Comparison of ENCODE assay signal across 16 cellular contexts in genomic region chr9:132479733-132480132, GRCh38.
A peak's percentile ranks its signal among the peaks of the same experiment; 100 is the strongest.
DNase-seq lines count a peak whose midpoint lies in the region; ATAC-seq and TF ChIP-seq lines count a peak whose summit lies in the region.
"Had no signal": no experiment of that assay in that cellular context is flagged by ENCODE, and none has a peak within 500 bp of the region (broad histone marks: within the 10 kb centered on the region; RNA-seq: fewer than 3 reads in every experiment).

No MANE protein-coding gene starts in this region.

- H4K12ac ChIP-seq in trophoblast cell (ENCODE audit: low read depth, low read length) = no peak overlapping the region

- ATAC-seq in GM21360 (IDR thresholded peaks at IDR 0.05; ENCODE audit: unreplicated experiment) = no peak
- ATAC-seq: CD8-positive, alpha-beta T cell had no signal

- no CpG with 5 or more reads among the region's 10 CpGs for WGBS in neuronal stem cell (ENCODE audit: extremely low coverage in 2 of 2, insufficient read length in 2 of 2, insufficient replicate concordance in 1 of 2), 2 donors
- WGBS in trophoblast cell (ENCODE audit: extremely low coverage, insufficient coverage, insufficient read length) = no CpG with 5 or more reads among the region's 10 CpGs

- H3K4me2 ChIP-seq in BLaER1 (peak overlapping the region; percentile 78), neuronal stem cell (ENCODE audit: insufficient read depth, low read length, poor library complexity, severe bottlenecking) (no peak overlapping the region), trophoblast cell (ENCODE audit: low read length) (no peak overlapping the region)
- H3K4me2 ChIP-seq in BLaER1 treated with 17β-estradiol and CSF1 and Interleukin-3, amounts not matched to agents 10 nM and 100 nM = peak overlapping the region in 9 of 11 experiments; percentile 12 to 82 (median 66); a peak in 17 of 22 replicates

- H2BK5ac ChIP-seq in neuronal stem cell (ENCODE audit: low read length) (no peak overlapping the region), trophoblast cell (ENCODE audit: low read depth, low read length, poor library complexity) (no peak overlapping the region)

- H2BK120ac ChIP-seq in neuronal stem cell (ENCODE audit: low read depth, low read length) (no peak overlapping the region), trophoblast cell (ENCODE audit: insufficient read depth, low read length, poor library complexity) (no peak overlapping the region)

- H3K27me3 ChIP-seq in BLaER1 (no peaks in the 10 kb centered on the region; the same call in 1 of the 2 replicates), neuronal stem cell (ENCODE audit: control insufficient read depth in 3 of 3, insufficient read depth in 3 of 3, low read depth in 1 of 3, low read length in 3 of 3) (no peaks in the 10 kb centered on the region), trophoblast cell (ENCODE audit: insufficient read depth, low read length) (no peaks in the 10 kb centered on the region), A673 (replicated peaks; ENCODE audit: insufficient read depth, low read depth, low read length, poor library complexity) (peaks cover 74% of the 10 kb centered on the region)
- H3K27me3 ChIP-seq in BLaER1 treated with 17β-estradiol and CSF1 and Interleukin-3, amounts not matched to agents 10 nM and 100 nM = peaks cover 0 to 12% (median 0%) of the 10 kb centered on the region in 11 experiments; a peak in 5 of 22 replicates

- POLR2A ChIA-PET in A673 (lab: Charles Lee; ENCODE audit: low non-redundant PET) = no interaction called here

- H4K20me1 ChIP-seq in BLaER1 = no peaks in the 10 kb centered on the region
- no peaks in the 10 kb centered on the region for H4K20me1 ChIP-seq in BLaER1 treated with 17β-estradiol and CSF1 and Interleukin-3, amounts not matched to agents 10 nM and 100 nM

- CTCF ChIA-PET in A673 (lab: Charles Lee) = no interaction called here

- intact Hi-C loops in A673 (cut with micrococcal nuclease; ENCODE audit: unreplicated experiment) = no loop called here

- H3K9ac ChIP-seq in BLaER1 (no peak overlapping the region), neuronal stem cell (ENCODE audit: low read depth, low read length, poor library complexity) (no peak overlapping the region), trophoblast cell (ENCODE audit: low read length) (no peak overlapping the region)
- no peak overlapping the region for H3K9ac ChIP-seq in BLaER1 treated with 17β-estradiol and CSF1 and Interleukin-3, amounts not matched to agents 10 nM and 100 nM

- H2AFZ ChIP-seq in neuronal stem cell (ENCODE audit: low read length) (no peak overlapping the region), trophoblast cell (ENCODE audit: insufficient read depth, low read length, poor library complexity) (no peak overlapping the region)

- no peaks in the 10 kb centered on the region for H3K36me3 ChIP-seq in BLaER1
- H3K36me3 ChIP-seq in BLaER1 treated with 17β-estradiol and CSF1 and Interleukin-3, amounts not matched to agents 10 nM and 100 nM = no peaks in the 10 kb centered on the region
- H3K36me3 ChIP-seq in neuronal stem cell (replicated peaks in 1 of 2; ENCODE audit: control insufficient read depth in 2 of 2, insufficient read depth in 2 of 2, low read length in 2 of 2) = no peaks in the 10 kb centered on the region
- no peaks in the 10 kb centered on the region for H3K36me3 ChIP-seq in trophoblast cell (ENCODE audit: control insufficient read depth in 1 of 2, insufficient read depth in 2 of 2, low read length in 2 of 2)
- no peaks in the 10 kb centered on the region for H3K36me3 ChIP-seq in A673 (ENCODE audit: insufficient read depth, low read length, poor library complexity, severe bottlenecking)

- BruUV-seq in A673 (replicated peaks; lab: Mats Ljungman, UMichigan) = no TSS peak

- H3K79me1 ChIP-seq in neuronal stem cell (ENCODE audit: low read depth, low read length) (no peaks in the 10 kb centered on the region), trophoblast cell (ENCODE audit: low read length) (no peaks in the 10 kb centered on the region)

- H3K14ac ChIP-seq in neuronal stem cell (ENCODE audit: low read length) (no peak overlapping the region), trophoblast cell (ENCODE audit: low read length) (no peak overlapping the region)

- DNase-seq in neuronal stem cell (ENCODE audit: low spot score) = no peak
- no peak for DNase-seq in trophoblast cell
- no peak for DNase-seq in GM19240 (ENCODE audit: insufficient read length, low spot score)
- DNase-seq in A673 (ENCODE audit: low spot score) = no peak
- DNase-seq: 8988T; AML-193; Caco-2; Calu3; CD4-positive, alpha-beta T cell; CD8-positive, alpha-beta T cell; DMS79 treated with DMSO at 0.1 percent for 48 hours; GF-D8 had no signal

- H4K8ac ChIP-seq in neuronal stem cell (ENCODE audit: low read depth, low read length) = no peak overlapping the region
- no peak overlapping the region for H4K8ac ChIP-seq in trophoblast cell (ENCODE audit: low read depth, low read length)

- no peak overlapping the region for H3K4ac ChIP-seq in neuronal stem cell (ENCODE audit: low read length)
- no peak overlapping the region for H3K4ac ChIP-seq in trophoblast cell (ENCODE audit: low read depth, low read length)

- H2AK5ac ChIP-seq in neuronal stem cell (ENCODE audit: low read depth, low read length) = no peak overlapping the region
- H2AK5ac ChIP-seq in trophoblast cell (ENCODE audit: low read length) = no peak overlapping the region

- no peak overlapping the region for H2BK12ac ChIP-seq in neuronal stem cell (ENCODE audit: low read length)
- H2BK12ac ChIP-seq in trophoblast cell (ENCODE audit: low read length) = no peak overlapping the region

- no peak overlapping the region for H2BK15ac ChIP-seq in neuronal stem cell (ENCODE audit: low read length)

- peak overlapping the region; percentile 41 for H3K18ac ChIP-seq in neuronal stem cell (ENCODE audit: low read length)
- H3K18ac ChIP-seq in trophoblast cell (ENCODE audit: low read length) = no peak overlapping the region

- no peak overlapping the region for H3K27ac ChIP-seq in BLaER1
- no peak overlapping the region for H3K27ac ChIP-seq in BLaER1 treated with 17β-estradiol and CSF1 and Interleukin-3, amounts not matched to agents 10 nM and 100 nM
- H3K27ac ChIP-seq in neuronal stem cell (replicated peaks; ENCODE audit: low read length) = no peak overlapping the region
- H3K27ac ChIP-seq in trophoblast cell (ENCODE audit: low read depth, low read length) = no peak overlapping the region
- H3K27ac ChIP-seq in A673 (ENCODE audit: low read depth, low read length, poor library complexity, severe bottlenecking) = no peak overlapping the region
- H3K27ac ChIP-seq: C4-2B had no signal

- no peak overlapping the region for H4K91ac ChIP-seq in neuronal stem cell (ENCODE audit: low read depth, low read length, poor library complexity)
- no peak overlapping the region for H4K91ac ChIP-seq in trophoblast cell (ENCODE audit: low read depth, low read length)

- H3K23ac ChIP-seq in neuronal stem cell (ENCODE audit: low read depth, low read length, poor library complexity) (no peak overlapping the region), trophoblast cell (ENCODE audit: low read length) (no peak overlapping the region)

- no peaks in the 10 kb centered on the region for H3K79me2 ChIP-seq in trophoblast cell (ENCODE audit: control insufficient read depth, insufficient read depth, low read length, poor library complexity)

- H3K9me3 ChIP-seq in BLaER1 = no peaks in the 10 kb centered on the region
- H3K9me3 ChIP-seq in BLaER1 treated with 17β-estradiol and CSF1 and Interleukin-3, amounts not matched to agents 10 nM and 100 nM (replicated peaks in 1 of 11) = no peaks in the 10 kb centered on the region
- H3K9me3 ChIP-seq in neuronal stem cell (replicated peaks in 1 of 2; ENCODE audit: control insufficient read depth in 2 of 2, insufficient read depth in 1 of 2, low read depth in 1 of 2, low read length in 2 of 2) = no peaks in the 10 kb centered on the region
- peaks cover 4% of the 10 kb centered on the region for H3K9me3 ChIP-seq in trophoblast cell (ENCODE audit: insufficient read depth, low read depth, low read length)
- H3K9me3 ChIP-seq in A673 (ENCODE audit: low read depth, low read length, poor library complexity, severe bottlenecking) = no peaks in the 10 kb centered on the region
- H3K9me3 ChIP-seq: Caco-2 had no signal

- H3K4me3 ChIP-seq in BLaER1 (no peak overlapping the region), neuronal stem cell (ENCODE audit: low read length in 2 of 2) (no peak overlapping the region), trophoblast cell (ENCODE audit: low read depth, low read length) (peak overlapping the region; percentile 48), A673 (ENCODE audit: low read depth, low read length, poor library complexity, severe bottlenecking) (no peak overlapping the region)
- H3K4me3 ChIP-seq in BLaER1 treated with 17β-estradiol and CSF1 and Interleukin-3, amounts not matched to agents 10 nM and 100 nM = no peak overlapping the region

- TF ChIP-seq CTCF in A673 (conservative IDR thresholded peaks at IDR 0.05; ENCODE audit: low read depth, low read length) = no peak

- H3K4me1 ChIP-seq in BLaER1 (peaks cover 67% of the 10 kb centered on the region), neuronal stem cell (ENCODE audit: control insufficient read depth in 2 of 2, insufficient read depth in 1 of 2, low read depth in 1 of 2, low read length in 2 of 2) (peaks cover 28 to 34% of the 10 kb centered on the region in 2 donors), trophoblast cell (ENCODE audit: control insufficient read depth in 1 of 2, insufficient read depth in 2 of 2, low read length in 2 of 2) (no peaks in the 10 kb centered on the region), A673 (ENCODE audit: insufficient read depth, low read length, poor library complexity, severe bottlenecking) (no peaks in the 10 kb centered on the region)
- peaks cover 13 to 60% (median 53%) of the 10 kb centered on the region in 10 experiments for H3K4me1 ChIP-seq in BLaER1 treated with 17β-estradiol and CSF1 and Interleukin-3, amounts not matched to agents 10 nM and 100 nM

Comparison
In these comparisons a context has a peak if more than half of its experiments do, and no peak if none do; other contexts are left out.
1. H3K4me2 ChIP-seq: peak in BLaER1 (single experiment) and BLaER1 treated with 17β-estradiol and CSF1 and Interleukin-3, amounts not matched to agents 10 nM and 100 nM (9 of 11); none in neuronal stem cell (single experiment) and trophoblast cell (single experiment).